In the genomic region with DNA sequence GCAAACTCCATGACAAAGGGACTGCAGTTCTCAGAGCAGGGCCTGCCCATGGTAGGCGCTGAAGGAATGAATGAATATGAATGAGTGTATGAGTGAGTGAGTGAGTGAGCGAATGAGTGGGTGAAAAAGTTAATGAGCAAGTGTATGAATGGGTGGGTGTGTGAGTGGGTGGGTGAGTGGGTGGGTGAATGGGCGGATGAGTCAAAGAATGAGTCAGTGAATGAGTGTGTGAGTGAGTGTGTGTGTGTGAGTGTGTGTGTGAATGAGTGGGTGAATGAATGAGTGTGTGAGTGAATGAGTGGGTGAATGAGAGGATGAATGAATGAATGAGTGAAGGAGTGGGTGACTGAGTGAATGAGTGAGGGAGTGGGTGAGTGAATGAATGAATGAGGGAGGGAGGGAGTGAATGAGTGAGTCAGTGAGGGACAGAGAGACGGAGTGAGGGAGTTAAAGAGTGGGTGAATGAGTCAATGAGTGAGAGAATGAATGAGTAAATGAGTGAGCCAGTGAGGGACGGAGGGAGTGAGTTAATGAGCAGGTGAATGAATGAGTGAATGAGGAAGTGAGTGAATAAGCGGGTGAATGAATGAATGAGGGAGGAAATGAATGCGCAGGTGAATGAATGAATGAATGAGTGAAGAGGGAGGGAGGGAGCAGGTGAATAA, we compare ENCODE assay signal across 1 cellular context.
TF ChIP-seq lines count a peak whose summit lies in the region.

No MANE protein-coding gene starts in this region.

TF ChIP-seq in GM12878, 131 proteins besides CTCF, POLR2A, EP300 and RAD21 (continued from another document and continues in another):
- TF ChIP-seq, protein P1, sequence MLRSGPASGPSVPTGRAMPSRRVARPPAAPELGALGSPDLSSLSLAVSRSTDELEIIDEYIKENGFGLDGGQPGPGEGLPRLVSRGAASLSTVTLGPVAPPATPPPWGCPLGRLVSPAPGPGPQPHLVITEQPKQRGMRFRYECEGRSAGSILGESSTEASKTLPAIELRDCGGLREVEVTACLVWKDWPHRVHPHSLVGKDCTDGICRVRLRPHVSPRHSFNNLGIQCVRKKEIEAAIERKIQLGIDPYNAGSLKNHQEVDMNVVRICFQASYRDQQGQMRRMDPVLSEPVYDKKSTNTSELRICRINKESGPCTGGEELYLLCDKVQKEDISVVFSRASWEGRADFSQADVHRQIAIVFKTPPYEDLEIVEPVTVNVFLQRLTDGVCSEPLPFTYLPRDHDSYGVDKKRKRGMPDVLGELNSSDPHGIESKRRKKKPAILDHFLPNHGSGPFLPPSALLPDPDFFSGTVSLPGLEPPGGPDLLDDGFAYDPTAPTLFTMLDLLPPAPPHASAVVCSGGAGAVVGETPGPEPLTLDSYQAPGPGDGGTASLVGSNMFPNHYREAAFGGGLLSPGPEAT (IDR thresholded peaks at IDR 0.05; ENCODE audit: low read depth) = no peak
- TF ChIP-seq, protein P2, sequence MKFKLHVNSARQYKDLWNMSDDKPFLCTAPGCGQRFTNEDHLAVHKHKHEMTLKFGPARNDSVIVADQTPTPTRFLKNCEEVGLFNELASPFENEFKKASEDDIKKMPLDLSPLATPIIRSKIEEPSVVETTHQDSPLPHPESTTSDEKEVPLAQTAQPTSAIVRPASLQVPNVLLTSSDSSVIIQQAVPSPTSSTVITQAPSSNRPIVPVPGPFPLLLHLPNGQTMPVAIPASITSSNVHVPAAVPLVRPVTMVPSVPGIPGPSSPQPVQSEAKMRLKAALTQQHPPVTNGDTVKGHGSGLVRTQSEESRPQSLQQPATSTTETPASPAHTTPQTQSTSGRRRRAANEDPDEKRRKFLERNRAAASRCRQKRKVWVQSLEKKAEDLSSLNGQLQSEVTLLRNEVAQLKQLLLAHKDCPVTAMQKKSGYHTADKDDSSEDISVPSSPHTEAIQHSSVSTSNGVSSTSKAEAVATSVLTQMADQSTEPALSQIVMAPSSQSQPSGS (IDR thresholded peaks at IDR 0.05; ENCODE audit: low read length) = no peak
- TF ChIP-seq, protein P3, sequence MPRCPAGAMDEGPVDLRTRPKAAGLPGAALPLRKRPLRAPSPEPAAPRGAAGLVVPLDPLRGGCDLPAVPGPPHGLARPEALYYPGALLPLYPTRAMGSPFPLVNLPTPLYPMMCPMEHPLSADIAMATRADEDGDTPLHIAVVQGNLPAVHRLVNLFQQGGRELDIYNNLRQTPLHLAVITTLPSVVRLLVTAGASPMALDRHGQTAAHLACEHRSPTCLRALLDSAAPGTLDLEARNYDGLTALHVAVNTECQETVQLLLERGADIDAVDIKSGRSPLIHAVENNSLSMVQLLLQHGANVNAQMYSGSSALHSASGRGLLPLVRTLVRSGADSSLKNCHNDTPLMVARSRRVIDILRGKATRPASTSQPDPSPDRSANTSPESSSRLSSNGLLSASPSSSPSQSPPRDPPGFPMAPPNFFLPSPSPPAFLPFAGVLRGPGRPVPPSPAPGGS (IDR thresholded peaks at IDR 0.05; ENCODE audit: borderline replicate concordance, insufficient read depth, low read depth, low read length, poor library complexity, severe bottlenecking) = peak; percentile 73
- TF ChIP-seq NFYA (IDR thresholded peaks at IDR 0.05; ENCODE audit: borderline replicate concordance, low read depth, low read length) (no peak), EZH2 (IDR thresholded peaks at IDR 0.05; ENCODE audit: borderline replicate concordance, control insufficient read depth, low read depth, low read length) (no peak), NFXL1 (IDR thresholded peaks at IDR 0.05; ENCODE audit: borderline replicate concordance) (no peak), FOS (IDR thresholded peaks at IDR 0.05; ENCODE audit: borderline replicate concordance, extremely low read depth, insufficient read length) (no peak), CREB1 (IDR thresholded peaks at IDR 0.05; ENCODE audit: low read depth) (no peak), RUNX3 (IDR thresholded peaks at IDR 0.05; ENCODE audit: low read length) (no peak), GABPA (IDR thresholded peaks at IDR 0.05; ENCODE audit: low read depth) (no peak), BCL11A (IDR thresholded peaks at IDR 0.05; ENCODE audit: low read depth, low read length) (no peak), EGR1 (IDR thresholded peaks at IDR 0.05; ENCODE audit: borderline replicate concordance in 1 of 2, low read depth in 2 of 2, low read length in 2 of 2) (peak in 1 of 2 experiments; percentile 74; a peak in 2 of 3 replicates), SMAD1 (IDR thresholded peaks at IDR 0.05; ENCODE audit: low read depth, partially characterized antibody) (no peak), JUND (IDR thresholded peaks at IDR 0.05; ENCODE audit: low read depth, low read length) (no peak), RB1 (IDR thresholded peaks at IDR 0.05; ENCODE audit: borderline replicate concordance) (no peak), ZNF384 (IDR thresholded peaks at IDR 0.05; ENCODE audit: borderline replicate concordance, low read depth, low read length) (no peak), ASH2L (IDR thresholded peaks at IDR 0.05; ENCODE audit: borderline replicate concordance, low read depth) (no peak), TCF7 (IDR thresholded peaks at IDR 0.05; ENCODE audit: borderline replicate concordance) (no peak), SMC3 (IDR thresholded peaks at IDR 0.05; ENCODE audit: borderline replicate concordance, low read length) (no peak), JUNB (IDR thresholded peaks at IDR 0.05) (peak; percentile 9; the same call in 1 of the 2 replicates), SPI1 (IDR thresholded peaks at IDR 0.05; ENCODE audit: borderline replicate concordance, insufficient read depth, low read depth, low read length) (peak; percentile 55; the same call in 1 of the 2 replicates), MEF2B (IDR thresholded peaks at IDR 0.05; ENCODE audit: partially characterized antibody, poor library complexity, severe bottlenecking) (no peak), ESRRA (IDR thresholded peaks at IDR 0.05; ENCODE audit: low read length) (no peak), KDM1A (IDR thresholded peaks at IDR 0.05; ENCODE audit: borderline replicate concordance) (no peak), CREM (IDR thresholded peaks at IDR 0.05; ENCODE audit: low read depth) (no peak), PAX5 (IDR thresholded peaks at IDR 0.05; ENCODE audit: borderline replicate concordance, low read depth, low read length) (no peak), TCF12 (IDR thresholded peaks at IDR 0.05; ENCODE audit: low read depth, low read length) (no peak), SIN3A (IDR thresholded peaks at IDR 0.05; ENCODE audit: low read depth, low read length) (no peak), ZNF274 (IDR thresholded peaks at IDR 0.05; ENCODE audit: insufficient read depth, insufficient read length) (no peak), NRF1 (conservative IDR thresholded peaks at IDR 0.05; ENCODE audit: low read depth, low read length) (no peak), TCF3 (IDR thresholded peaks at IDR 0.05; ENCODE audit: borderline replicate concordance, insufficient read depth, low read depth, low read length) (peak; percentile 6; the same call in 1 of the 2 replicates)
- TF ChIP-seq, protein P4, sequence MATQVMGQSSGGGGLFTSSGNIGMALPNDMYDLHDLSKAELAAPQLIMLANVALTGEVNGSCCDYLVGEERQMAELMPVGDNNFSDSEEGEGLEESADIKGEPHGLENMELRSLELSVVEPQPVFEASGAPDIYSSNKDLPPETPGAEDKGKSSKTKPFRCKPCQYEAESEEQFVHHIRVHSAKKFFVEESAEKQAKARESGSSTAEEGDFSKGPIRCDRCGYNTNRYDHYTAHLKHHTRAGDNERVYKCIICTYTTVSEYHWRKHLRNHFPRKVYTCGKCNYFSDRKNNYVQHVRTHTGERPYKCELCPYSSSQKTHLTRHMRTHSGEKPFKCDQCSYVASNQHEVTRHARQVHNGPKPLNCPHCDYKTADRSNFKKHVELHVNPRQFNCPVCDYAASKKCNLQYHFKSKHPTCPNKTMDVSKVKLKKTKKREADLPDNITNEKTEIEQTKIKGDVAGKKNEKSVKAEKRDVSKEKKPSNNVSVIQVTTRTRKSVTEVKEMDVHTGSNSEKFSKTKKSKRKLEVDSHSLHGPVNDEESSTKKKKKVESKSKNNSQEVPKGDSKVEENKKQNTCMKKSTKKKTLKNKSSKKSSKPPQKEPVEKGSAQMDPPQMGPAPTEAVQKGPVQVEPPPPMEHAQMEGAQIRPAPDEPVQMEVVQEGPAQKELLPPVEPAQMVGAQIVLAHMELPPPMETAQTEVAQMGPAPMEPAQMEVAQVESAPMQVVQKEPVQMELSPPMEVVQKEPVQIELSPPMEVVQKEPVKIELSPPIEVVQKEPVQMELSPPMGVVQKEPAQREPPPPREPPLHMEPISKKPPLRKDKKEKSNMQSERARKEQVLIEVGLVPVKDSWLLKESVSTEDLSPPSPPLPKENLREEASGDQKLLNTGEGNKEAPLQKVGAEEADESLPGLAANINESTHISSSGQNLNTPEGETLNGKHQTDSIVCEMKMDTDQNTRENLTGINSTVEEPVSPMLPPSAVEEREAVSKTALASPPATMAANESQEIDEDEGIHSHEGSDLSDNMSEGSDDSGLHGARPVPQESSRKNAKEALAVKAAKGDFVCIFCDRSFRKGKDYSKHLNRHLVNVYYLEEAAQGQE (IDR thresholded peaks at IDR 0.05; ENCODE audit: low read depth, low read length) = no peak
- TF ChIP-seq, protein P5, sequence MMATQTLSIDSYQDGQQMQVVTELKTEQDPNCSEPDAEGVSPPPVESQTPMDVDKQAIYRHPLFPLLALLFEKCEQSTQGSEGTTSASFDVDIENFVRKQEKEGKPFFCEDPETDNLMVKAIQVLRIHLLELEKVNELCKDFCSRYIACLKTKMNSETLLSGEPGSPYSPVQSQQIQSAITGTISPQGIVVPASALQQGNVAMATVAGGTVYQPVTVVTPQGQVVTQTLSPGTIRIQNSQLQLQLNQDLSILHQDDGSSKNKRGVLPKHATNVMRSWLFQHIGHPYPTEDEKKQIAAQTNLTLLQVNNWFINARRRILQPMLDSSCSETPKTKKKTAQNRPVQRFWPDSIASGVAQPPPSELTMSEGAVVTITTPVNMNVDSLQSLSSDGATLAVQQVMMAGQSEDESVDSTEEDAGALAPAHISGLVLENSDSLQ (IDR thresholded peaks at IDR 0.05) = peak; percentile 25; the same call in 1 of the 2 replicates
- TF ChIP-seq, protein P6, sequence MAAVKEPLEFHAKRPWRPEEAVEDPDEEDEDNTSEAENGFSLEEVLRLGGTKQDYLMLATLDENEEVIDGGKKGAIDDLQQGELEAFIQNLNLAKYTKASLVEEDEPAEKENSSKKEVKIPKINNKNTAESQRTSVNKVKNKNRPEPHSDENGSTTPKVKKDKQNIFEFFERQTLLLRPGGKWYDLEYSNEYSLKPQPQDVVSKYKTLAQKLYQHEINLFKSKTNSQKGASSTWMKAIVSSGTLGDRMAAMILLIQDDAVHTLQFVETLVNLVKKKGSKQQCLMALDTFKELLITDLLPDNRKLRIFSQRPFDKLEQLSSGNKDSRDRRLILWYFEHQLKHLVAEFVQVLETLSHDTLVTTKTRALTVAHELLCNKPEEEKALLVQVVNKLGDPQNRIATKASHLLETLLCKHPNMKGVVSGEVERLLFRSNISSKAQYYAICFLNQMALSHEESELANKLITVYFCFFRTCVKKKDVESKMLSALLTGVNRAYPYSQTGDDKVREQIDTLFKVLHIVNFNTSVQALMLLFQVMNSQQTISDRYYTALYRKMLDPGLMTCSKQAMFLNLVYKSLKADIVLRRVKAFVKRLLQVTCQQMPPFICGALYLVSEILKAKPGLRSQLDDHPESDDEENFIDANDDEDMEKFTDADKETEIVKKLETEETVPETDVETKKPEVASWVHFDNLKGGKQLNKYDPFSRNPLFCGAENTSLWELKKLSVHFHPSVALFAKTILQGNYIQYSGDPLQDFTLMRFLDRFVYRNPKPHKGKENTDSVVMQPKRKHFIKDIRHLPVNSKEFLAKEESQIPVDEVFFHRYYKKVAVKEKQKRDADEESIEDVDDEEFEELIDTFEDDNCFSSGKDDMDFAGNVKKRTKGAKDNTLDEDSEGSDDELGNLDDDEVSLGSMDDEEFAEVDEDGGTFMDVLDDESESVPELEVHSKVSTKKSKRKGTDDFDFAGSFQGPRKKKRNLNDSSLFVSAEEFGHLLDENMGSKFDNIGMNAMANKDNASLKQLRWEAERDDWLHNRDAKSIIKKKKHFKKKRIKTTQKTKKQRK (IDR thresholded peaks at IDR 0.05; ENCODE audit: low read depth, low read length) = no peak
- TF ChIP-seq, protein P7, sequence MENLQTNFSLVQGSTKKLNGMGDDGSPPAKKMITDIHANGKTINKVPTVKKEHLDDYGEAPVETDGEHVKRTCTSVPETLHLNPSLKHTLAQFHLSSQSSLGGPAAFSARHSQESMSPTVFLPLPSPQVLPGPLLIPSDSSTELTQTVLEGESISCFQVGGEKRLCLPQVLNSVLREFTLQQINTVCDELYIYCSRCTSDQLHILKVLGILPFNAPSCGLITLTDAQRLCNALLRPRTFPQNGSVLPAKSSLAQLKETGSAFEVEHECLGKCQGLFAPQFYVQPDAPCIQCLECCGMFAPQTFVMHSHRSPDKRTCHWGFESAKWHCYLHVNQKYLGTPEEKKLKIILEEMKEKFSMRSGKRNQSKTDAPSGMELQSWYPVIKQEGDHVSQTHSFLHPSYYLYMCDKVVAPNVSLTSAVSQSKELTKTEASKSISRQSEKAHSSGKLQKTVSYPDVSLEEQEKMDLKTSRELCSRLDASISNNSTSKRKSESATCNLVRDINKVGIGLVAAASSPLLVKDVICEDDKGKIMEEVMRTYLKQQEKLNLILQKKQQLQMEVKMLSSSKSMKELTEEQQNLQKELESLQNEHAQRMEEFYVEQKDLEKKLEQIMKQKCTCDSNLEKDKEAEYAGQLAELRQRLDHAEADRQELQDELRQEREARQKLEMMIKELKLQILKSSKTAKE (IDR thresholded peaks at IDR 0.05; ENCODE audit: low read depth, poor library complexity, severe bottlenecking) = no peak
- TF ChIP-seq, protein P8, sequence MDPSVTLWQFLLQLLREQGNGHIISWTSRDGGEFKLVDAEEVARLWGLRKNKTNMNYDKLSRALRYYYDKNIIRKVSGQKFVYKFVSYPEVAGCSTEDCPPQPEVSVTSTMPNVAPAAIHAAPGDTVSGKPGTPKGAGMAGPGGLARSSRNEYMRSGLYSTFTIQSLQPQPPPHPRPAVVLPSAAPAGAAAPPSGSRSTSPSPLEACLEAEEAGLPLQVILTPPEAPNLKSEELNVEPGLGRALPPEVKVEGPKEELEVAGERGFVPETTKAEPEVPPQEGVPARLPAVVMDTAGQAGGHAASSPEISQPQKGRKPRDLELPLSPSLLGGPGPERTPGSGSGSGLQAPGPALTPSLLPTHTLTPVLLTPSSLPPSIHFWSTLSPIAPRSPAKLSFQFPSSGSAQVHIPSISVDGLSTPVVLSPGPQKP (IDR thresholded peaks at IDR 0.05; ENCODE audit: low read depth, low read length) = no peak
- TF ChIP-seq, protein P9, sequence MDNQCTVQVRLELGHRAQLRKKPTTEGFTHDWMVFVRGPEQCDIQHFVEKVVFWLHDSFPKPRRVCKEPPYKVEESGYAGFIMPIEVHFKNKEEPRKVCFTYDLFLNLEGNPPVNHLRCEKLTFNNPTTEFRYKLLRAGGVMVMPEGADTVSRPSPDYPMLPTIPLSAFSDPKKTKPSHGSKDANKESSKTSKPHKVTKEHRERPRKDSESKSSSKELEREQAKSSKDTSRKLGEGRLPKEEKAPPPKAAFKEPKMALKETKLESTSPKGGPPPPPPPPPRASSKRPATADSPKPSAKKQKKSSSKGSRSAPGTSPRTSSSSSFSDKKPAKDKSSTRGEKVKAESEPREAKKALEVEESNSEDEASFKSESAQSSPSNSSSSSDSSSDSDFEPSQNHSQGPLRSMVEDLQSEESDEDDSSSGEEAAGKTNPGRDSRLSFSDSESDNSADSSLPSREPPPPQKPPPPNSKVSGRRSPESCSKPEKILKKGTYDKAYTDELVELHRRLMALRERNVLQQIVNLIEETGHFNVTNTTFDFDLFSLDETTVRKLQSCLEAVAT (IDR thresholded peaks at IDR 0.05) = no peak
